In genomic region chr6:12081776-12082175, GRCh38 we compare ENCODE assay signal across 1 cellular context.
TF ChIP-seq lines count a peak whose summit lies in the region.

No MANE protein-coding gene starts in this region.

TF ChIP-seq in IMR-90, 13 proteins besides CTCF, POLR2A, EP300 and RAD21:
- TF ChIP-seq CHD1 (IDR thresholded peaks at IDR 0.05; ENCODE audit: low read depth, low read length) (no peak), CEBPB (IDR thresholded peaks at IDR 0.05; ENCODE audit: low read depth, low read length) (no peak), BHLHE40 (IDR thresholded peaks at IDR 0.05; ENCODE audit: low read depth, low read length) (no peak), FOS (IDR thresholded peaks at IDR 0.05; ENCODE audit: low read depth, low read length) (no peak), RCOR1 (IDR thresholded peaks at IDR 0.05; ENCODE audit: insufficient replicate concordance, low read length) (no peak), SMC3 (IDR thresholded peaks at IDR 0.05; ENCODE audit: low read depth, low read length) (no peak), USF2 (IDR thresholded peaks at IDR 0.05; ENCODE audit: low read depth, low read length) (no peak), MAZ (IDR thresholded peaks at IDR 0.05; ENCODE audit: borderline replicate concordance, low read depth, low read length) (no peak), RFX5 (IDR thresholded peaks at IDR 0.05; ENCODE audit: low read depth, low read length) (no peak), MAFK (IDR thresholded peaks at IDR 0.05; ENCODE audit: low read depth, low read length) (no peak), MXI1 (IDR thresholded peaks at IDR 0.05; ENCODE audit: borderline replicate concordance, low read depth, low read length) (no peak), NFE2L2 (IDR thresholded peaks at IDR 0.05; ENCODE audit: low read depth, low read length) (no peak)
- TF ChIP-seq, protein P1, sequence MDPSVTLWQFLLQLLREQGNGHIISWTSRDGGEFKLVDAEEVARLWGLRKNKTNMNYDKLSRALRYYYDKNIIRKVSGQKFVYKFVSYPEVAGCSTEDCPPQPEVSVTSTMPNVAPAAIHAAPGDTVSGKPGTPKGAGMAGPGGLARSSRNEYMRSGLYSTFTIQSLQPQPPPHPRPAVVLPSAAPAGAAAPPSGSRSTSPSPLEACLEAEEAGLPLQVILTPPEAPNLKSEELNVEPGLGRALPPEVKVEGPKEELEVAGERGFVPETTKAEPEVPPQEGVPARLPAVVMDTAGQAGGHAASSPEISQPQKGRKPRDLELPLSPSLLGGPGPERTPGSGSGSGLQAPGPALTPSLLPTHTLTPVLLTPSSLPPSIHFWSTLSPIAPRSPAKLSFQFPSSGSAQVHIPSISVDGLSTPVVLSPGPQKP (IDR thresholded peaks at IDR 0.05; ENCODE audit: borderline replicate concordance, low read depth, low read length) = no peak
